Comparison of ENCODE assay signal across 21 cellular contexts in genomic region chr7:23603632-23604295, GRCh38.
"Had no signal": no experiment of that assay in that cellular context is flagged by ENCODE, and none has a peak within 500 bp of the region (broad histone marks: within the 10 kb centered on the region; RNA-seq: fewer than 3 reads in every experiment).

No MANE protein-coding gene starts in this region.

- DNase-seq: activated CD4-positive, alpha-beta T cell treated with anti-CD3 and anti-CD28 coated beads, Interleukin-2, amount 50 U/mL, for 4 hours; activated CD8-positive, alpha-beta memory T cell treated with anti-CD3 and anti-CD28 coated beads for 24 hours; activated CD8-positive, alpha-beta memory T cell treated with anti-CD3 and anti-CD28 coated beads, Interleukin-2, amount 50 U/mL, for 4 hours; activated naive CD4-positive, alpha-beta T cell treated with Interleukin-2 at 50 U/mL for 16 hours; activated T-cell treated with anti-CD3 and anti-CD28 coated beads, Interleukin-2, amount 50 U/mL, for 24 hours; body of pancreas; effector CD4-positive, alpha-beta T cell; foreskin keratinocyte; kidney; left lung; naive thymus-derived CD8-positive, alpha-beta T cell; retina; stimulated activated CD4-positive, alpha-beta T cell treated with anti-CD3 and anti-CD28 coated beads, Interleukin-2, amount 100 ng/mL, for 48 hours; stimulated activated naive CD4-positive, alpha-beta T cell; T1000; tibial artery had no signal

- H3K9me3 ChIP-seq: body of pancreas, left lung, tibial artery had no signal

- H3K4me1 ChIP-seq: foreskin keratinocyte had no signal

- H3K4me3 Mint-ChIP-seq: activated T-cell treated with anti-CD3 and anti-CD28 coated beads, Interleukin-2, amount 50 U/mL, for 24 hours; dendritic cell treated with granulocyte-macrophage colony-stimulating factor and Interleukin-4, amounts not matched to agents 40 ng/mL and 50 ng/mL, for 4 days; naive thymus-derived CD8-positive, alpha-beta T cell; WTC11 had no signal

- H3K27me3 ChIP-seq: body of pancreas, cardiac muscle cell, foreskin keratinocyte, left lung, tibial artery had no signal

- H3K27ac ChIP-seq: body of pancreas, cardiac muscle cell, foreskin keratinocyte, left lung, tibial artery had no signal

- H3K27me3 Mint-ChIP-seq: activated T-cell treated with anti-CD3 and anti-CD28 coated beads, Interleukin-2, amount 50 U/mL, for 24 hours; dendritic cell treated with granulocyte-macrophage colony-stimulating factor and Interleukin-4, amounts not matched to agents 40 ng/mL and 50 ng/mL, for 4 days; naive thymus-derived CD8-positive, alpha-beta T cell; progenitor cell of endocrine pancreas had no signal

- ATAC-seq: body of pancreas; foreskin keratinocyte; left lung; naive thymus-derived CD8-positive, alpha-beta T cell; WTC11 had no signal

- H3K36me3 ChIP-seq: cardiac muscle cell, tibial artery had no signal

- H3K27ac Mint-ChIP-seq: activated T-cell treated with anti-CD3 and anti-CD28 coated beads, Interleukin-2, amount 50 U/mL, for 24 hours; activated T-helper 2 cell treated with anti-CD3 and anti-CD28 coated beads, Interferon-gamma antibody, Interleukin-2, Interleukin-4, amounts not matched to agents 10 μg/mL and 5 μg/mL and 100 μg/mL, durations not matched to agents 14 hours and 24 hours and 36 hours; dendritic cell treated with granulocyte-macrophage colony-stimulating factor and Interleukin-4, amounts not matched to agents 40 ng/mL and 50 ng/mL, for 4 days; WTC11 had no signal

- H3K4me3 ChIP-seq: body of pancreas, cardiac muscle cell, left lung, tibial artery had no signal

- H3K9me3 Mint-ChIP-seq: activated T-cell treated with anti-CD3 and anti-CD28 coated beads, Interleukin-2, amount 50 U/mL, for 24 hours; activated T-helper 2 cell treated with anti-CD3 and anti-CD28 coated beads, Interferon-gamma antibody, Interleukin-2, Interleukin-4, amounts not matched to agents 10 μg/mL and 5 μg/mL and 100 μg/mL, durations not matched to agents 14 hours and 24 hours and 36 hours; dendritic cell treated with granulocyte-macrophage colony-stimulating factor and Interleukin-4, amounts not matched to agents 40 ng/mL and 50 ng/mL, for 4 days; naive thymus-derived CD8-positive, alpha-beta T cell had no signal
